ENCODE assay signal across 13 cellular contexts in the genomic region with DNA sequence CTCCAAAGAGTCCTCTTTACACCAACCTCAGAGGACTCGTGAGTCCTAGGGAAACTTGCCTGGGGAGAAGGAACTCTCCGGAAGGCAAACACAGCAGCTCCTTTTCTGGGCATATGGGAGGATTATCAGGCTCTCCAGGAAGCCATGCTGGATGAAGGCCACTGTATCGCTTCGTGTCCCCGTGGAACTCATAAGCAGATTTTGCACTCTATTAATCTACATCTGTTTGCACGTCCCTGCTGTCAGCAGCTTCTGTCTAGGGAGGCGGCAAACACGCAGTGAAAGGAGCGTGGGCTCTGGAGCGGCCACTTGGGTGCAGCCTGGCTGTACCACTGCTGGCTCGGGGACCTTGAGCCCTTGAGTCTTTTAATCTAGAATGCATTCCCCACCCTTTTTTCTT.
DNase-seq lines count a peak whose midpoint lies in the region; ATAC-seq and TF ChIP-seq lines count a peak whose summit lies in the region.
"Had no signal": no experiment of that assay in that cellular context is flagged by ENCODE, and none has a peak within 500 bp of the region (broad histone marks: within the 10 kb centered on the region; RNA-seq: fewer than 3 reads in every experiment).

No MANE protein-coding gene starts in this region.

- peaks cover 4% of the 10 kb centered on the region for H3K4me1 Mint-ChIP-seq in activated CD4-positive, alpha-beta T cell treated with anti-CD3 and anti-CD28 coated beads for 36 hours
- H3K4me1 Mint-ChIP-seq in activated naive CD8-positive, alpha-beta T cell treated with anti-CD3 and anti-CD28 coated beads, Interleukin-2, amount 50 U/mL, for 24 hours: peaks cover 3% of the 10 kb centered on the region

- H3K4me3 ChIP-seq in right cardiac atrium (ENCODE audit: low read length): no peak overlapping the region
- no peak overlapping the region for H3K4me3 ChIP-seq in stomach
- H3K4me3 ChIP-seq: PC-9 had no signal

- H3K27me3 ChIP-seq in right cardiac atrium (ENCODE audit: control insufficient read depth, insufficient read depth): no peaks in the 10 kb centered on the region
- peaks cover 0 to 24% (median 0%) of the 10 kb centered on the region in 3 donors for H3K27me3 ChIP-seq in stomach

- peak; percentile 72 to 81 for ATAC-seq in right cardiac atrium
- no peak for ATAC-seq in activated CD4-positive, alpha-beta T cell treated with anti-CD3 and anti-CD28 coated beads for 36 hours
- no peak for ATAC-seq in activated naive CD8-positive, alpha-beta T cell treated with anti-CD3 and anti-CD28 coated beads, Interleukin-2, amount 50 U/mL, for 24 hours
- ATAC-seq: stimulated activated naive CD8-positive, alpha-beta T cell treated with anti-CD3 and anti-CD28 coated beads, Interleukin-15, amount 100 ng/mL, for 72 hours had no signal

- POLR2A ChIA-PET in activated CD4-positive, alpha-beta T cell treated with anti-CD3 and anti-CD28 coated beads for 36 hours (lab: Charles Lee): interaction anchor here (0.6 kb wide), 1 partner anchor 12 kb away, joined by 5 read pairs; no protein-coding TSS in a partner anchor

- H3K36me3 ChIP-seq in stomach: no peaks in the 10 kb centered on the region

- CTCF ChIA-PET in activated CD4-positive, alpha-beta T cell treated with anti-CD3 and anti-CD28 coated beads for 36 hours (lab: Charles Lee): no interaction called here

- no peaks in the 10 kb centered on the region for H3K36me3 Mint-ChIP-seq in activated CD4-positive, alpha-beta T cell treated with anti-CD3 and anti-CD28 coated beads for 36 hours (ENCODE audit: low read depth)
- no peaks in the 10 kb centered on the region for H3K36me3 Mint-ChIP-seq in activated naive CD8-positive, alpha-beta T cell treated with anti-CD3 and anti-CD28 coated beads, Interleukin-2, amount 50 U/mL, for 24 hours (ENCODE audit: low read depth)

- intact Hi-C loops in right cardiac atrium (cut with DNase I): loop anchor here in 1 of 4 donors (10.0 kb wide), 1 partner anchor 58 kb away; no protein-coding TSS in a partner anchor
- intact Hi-C loops in stomach (cut with DNase I; ENCODE audit: low total_unique reads): no loop called here
- intact Hi-C loops in activated CD4-positive, alpha-beta T cell treated with anti-CD3 and anti-CD28 coated beads for 36 hours (cut with DNase I, micrococcal nuclease): no loop called here

- peak overlapping the region; percentile 44 for H3K27ac ChIP-seq in right cardiac atrium (ENCODE audit: low read length)
- H3K27ac ChIP-seq in stomach: peak overlapping the region in 3 of 5 donors; percentile 29 to 77 (median 55)
- H3K27ac ChIP-seq: C4-2B, parathyroid adenoma, PC-9 had no signal

- peaks cover 20% of the 10 kb centered on the region for H3K4me1 ChIP-seq in right cardiac atrium (ENCODE audit: control insufficient read depth, insufficient read depth, low read length)
- H3K4me1 ChIP-seq in stomach: peaks cover 0 to 80% (median 27%) of the 10 kb centered on the region in 4 donors
- H3K4me1 ChIP-seq: parathyroid adenoma had no signal

- no peak overlapping the region for H3K4me3 Mint-ChIP-seq in activated CD4-positive, alpha-beta T cell treated with anti-CD3 and anti-CD28 coated beads for 36 hours
- no peak overlapping the region for H3K4me3 Mint-ChIP-seq in activated naive CD8-positive, alpha-beta T cell treated with anti-CD3 and anti-CD28 coated beads, Interleukin-2, amount 50 U/mL, for 24 hours
- H3K4me3 Mint-ChIP-seq: stimulated activated naive CD8-positive, alpha-beta T cell treated with anti-CD3 and anti-CD28 coated beads, Interleukin-15, amount 100 ng/mL, for 72 hours had no signal

- H3K9me3 ChIP-seq in right cardiac atrium (ENCODE audit: control insufficient read depth, low read length): no peaks in the 10 kb centered on the region
- H3K9me3 ChIP-seq in stomach: no peaks in the 10 kb centered on the region

- H3K27ac Mint-ChIP-seq in activated CD4-positive, alpha-beta T cell treated with anti-CD3 and anti-CD28 coated beads for 36 hours: no peak overlapping the region
- no peak overlapping the region for H3K27ac Mint-ChIP-seq in activated naive CD8-positive, alpha-beta T cell treated with anti-CD3 and anti-CD28 coated beads, Interleukin-2, amount 50 U/mL, for 24 hours
- H3K27ac Mint-ChIP-seq: stimulated activated naive CD8-positive, alpha-beta T cell treated with anti-CD3 and anti-CD28 coated beads, Interleukin-15, amount 100 ng/mL, for 72 hours had no signal

- TF ChIP-seq CTCF in stomach (IDR thresholded peaks at IDR 0.05): no peak

- TF ChIP-seq EP300 in stomach (IDR thresholded peaks at IDR 0.05): no peak

- H3K9me3 Mint-ChIP-seq in activated CD4-positive, alpha-beta T cell treated with anti-CD3 and anti-CD28 coated beads for 36 hours (ENCODE audit: low read depth): no peaks in the 10 kb centered on the region
- no peaks in the 10 kb centered on the region for H3K9me3 Mint-ChIP-seq in activated naive CD8-positive, alpha-beta T cell treated with anti-CD3 and anti-CD28 coated beads, Interleukin-2, amount 50 U/mL, for 24 hours
- H3K9me3 Mint-ChIP-seq: stimulated activated naive CD8-positive, alpha-beta T cell treated with anti-CD3 and anti-CD28 coated beads, Interleukin-15, amount 100 ng/mL, for 72 hours had no signal

- DNase-seq in NCI-H1694 (lab: John Stamatoyannopoulos, UW) (peak; percentile 70), cerebellum (ENCODE audit: low spot score) (peak; percentile 18), right cardiac atrium (peak; percentile 64 to 87 (median 83)), stomach (no peak), SHP77 (lab: John Stamatoyannopoulos, UW) (no peak), DMS53 treated with DMSO at 0.1 percent for 48 hours (lab: John Stamatoyannopoulos, UW; ENCODE audit: unreplicated experiment) (no peak)
- no peak for DNase-seq in activated CD4-positive, alpha-beta T cell treated with anti-CD3 and anti-CD28 coated beads for 36 hours
- DNase-seq in activated naive CD8-positive, alpha-beta T cell treated with anti-CD3 and anti-CD28 coated beads, Interleukin-2, amount 50 U/mL, for 24 hours: no peak
- DNase-seq: activated CD4-positive, alpha-beta T cell treated with anti-CD3 and anti-CD28 coated beads for 1 hour; PC-9; stimulated activated naive CD8-positive, alpha-beta T cell treated with anti-CD3 and anti-CD28 coated beads, Interleukin-15, amount 100 ng/mL, for 72 hours had no signal

- H3K27me3 Mint-ChIP-seq in activated CD4-positive, alpha-beta T cell treated with anti-CD3 and anti-CD28 coated beads for 36 hours: peaks cover 21% of the 10 kb centered on the region
- peaks cover 23% of the 10 kb centered on the region for H3K27me3 Mint-ChIP-seq in activated naive CD8-positive, alpha-beta T cell treated with anti-CD3 and anti-CD28 coated beads, Interleukin-2, amount 50 U/mL, for 24 hours

- no peak for TF ChIP-seq POLR2A in stomach (IDR thresholded peaks at IDR 0.05)

- 22% methylated on average over 11 of the region's 11 CpGs for WGBS in right cardiac atrium
- 1 to 36% (median 29%) methylated on average over 10 to 11 of the region's 11 CpGs for WGBS in stomach, 5 donors

Comparison
In these comparisons a context has a peak if more than half of its experiments do, and no peak if none do; other contexts are left out.
1. DNase-seq: peak in NCI-H1694 (single experiment), cerebellum (single experiment) and right cardiac atrium (3 of 3); none in stomach (single experiment), SHP77 (0 of 2), activated CD4-positive, alpha-beta T cell treated with anti-CD3 and anti-CD28 coated beads for 36 hours (single experiment), activated naive CD8-positive, alpha-beta T cell treated with anti-CD3 and anti-CD28 coated beads, Interleukin-2, amount 50 U/mL, for 24 hours (single experiment) and DMS53 treated with DMSO at 0.1 percent for 48 hours (single experiment).
2. ATAC-seq: peak in right cardiac atrium (2 of 2); none in activated CD4-positive, alpha-beta T cell treated with anti-CD3 and anti-CD28 coated beads for 36 hours (single experiment) and activated naive CD8-positive, alpha-beta T cell treated with anti-CD3 and anti-CD28 coated beads, Interleukin-2, amount 50 U/mL, for 24 hours (single experiment).